9 cellular contexts compared by ENCODE assay signal in the genomic region with DNA sequence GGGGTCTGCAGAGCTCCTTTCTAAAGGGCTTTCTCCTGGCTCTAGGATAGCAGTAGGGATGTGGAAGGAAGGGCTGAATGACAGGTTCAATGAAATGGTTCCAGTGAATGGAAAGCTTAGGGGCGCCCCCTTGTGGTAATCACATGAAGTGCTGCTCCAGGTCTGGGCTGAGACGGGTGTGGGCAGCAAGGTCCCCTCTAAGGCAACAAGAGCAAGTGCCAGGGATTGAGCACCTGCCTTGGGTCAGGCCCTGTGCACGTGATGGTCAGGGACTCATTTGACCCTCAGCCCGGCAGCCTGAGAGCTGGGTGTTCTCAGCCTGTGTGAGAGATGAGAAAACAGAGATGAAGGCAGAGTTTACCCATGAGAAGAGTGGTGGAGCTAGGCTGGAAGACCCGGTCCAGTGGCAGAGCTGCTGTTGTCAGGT. TPM values are rescaled to one million over a fixed set of nuclear protein-coding genes. Genes with fewer than 3 reads are reported as not detected.
DNase-seq lines count a peak whose midpoint lies in the region; ATAC-seq, FAIRE-seq and TF ChIP-seq lines count a peak whose summit lies in the region.
"Had no signal": no experiment of that assay in that cellular context is flagged by ENCODE, and none has a peak within 500 bp of the region (broad histone marks: within the 10 kb centered on the region; RNA-seq: fewer than 3 reads in every experiment).

No MANE protein-coding gene starts in this region.

- no peaks in the 10 kb centered on the region for H3K36me3 Mint-ChIP-seq in activated naive CD8-positive, alpha-beta T cell treated with anti-CD3 and anti-CD28 coated beads for 36 hours
- H3K36me3 Mint-ChIP-seq: activated naive CD4-positive, alpha-beta T cell treated with anti-CD3 and anti-CD28 coated beads, Interleukin-2, amount 50 U/mL, for 24 hours had no signal

- H3K4me1 ChIP-seq in psoas muscle: peaks cover 12% of the 10 kb centered on the region

- peaks cover 40% of the 10 kb centered on the region for H3K4me1 Mint-ChIP-seq in activated naive CD8-positive, alpha-beta T cell treated with anti-CD3 and anti-CD28 coated beads for 36 hours

- no peak overlapping the region for H3K4me3 ChIP-seq in psoas muscle

- no peak overlapping the region for H3K4me3 Mint-ChIP-seq in activated naive CD8-positive, alpha-beta T cell treated with anti-CD3 and anti-CD28 coated beads for 36 hours
- H3K4me3 Mint-ChIP-seq: activated naive CD4-positive, alpha-beta T cell treated with anti-CD3 and anti-CD28 coated beads, Interleukin-2, amount 50 U/mL, for 24 hours had no signal

- FAIRE-seq in D721Med (lab: Jason Lieb, UNC): no peak

- ATAC-seq in psoas muscle (peak; percentile 57 to 66 (median 60)), GM18520 (IDR thresholded peaks at IDR 0.05; ENCODE audit: unreplicated experiment) (no peak), HG03442 (IDR thresholded peaks at IDR 0.05; ENCODE audit: unreplicated experiment) (no peak)

- TF ChIP-seq CTCF in D721Med (IDR thresholded peaks at IDR 0.05; ENCODE audit: insufficient read depth, missing control alignments) (peak; percentile 82), psoas muscle (IDR thresholded peaks at IDR 0.05) (peak; percentile 91)

- peak; percentile 44 for DNase-seq in D721Med (ENCODE audit: insufficient read length, low spot score)
- peak; percentile 57 for DNase-seq in SW480 (ENCODE audit: low spot score)
- peak; percentile 67 for DNase-seq in activated naive CD8-positive, alpha-beta T cell treated with anti-CD3 and anti-CD28 coated beads for 36 hours
- DNase-seq in cardiac septum (ENCODE audit: low spot score): peak; percentile 82
- DNase-seq in psoas muscle: peak; percentile 68 to 76

- intact Hi-C loops in cardiac septum (cut with DNase I): no loop called here
- intact Hi-C loops in psoas muscle (cut with DNase I): loop anchor here (1.0 to 5.0 kb wide), 2 partner anchors 185 to 191 kb away; a partner anchor contains a TSS

- peak overlapping the region; percentile 49 for H3K27ac ChIP-seq in KOPT-K1 (ENCODE audit: low read depth, low read length, poor library complexity, severe bottlenecking)
- no peak overlapping the region for H3K27ac ChIP-seq in psoas muscle

- 12 to 17% (median 15%) methylated on average over 5 of the region's 5 CpGs for WGBS in psoas muscle, 3 donors

- H3K36me3 ChIP-seq in KOPT-K1 (ENCODE audit: insufficient read depth, low read length) (no peaks in the 10 kb centered on the region), psoas muscle (ENCODE audit: insufficient read depth in 1 of 2, low read depth in 1 of 2) (no peaks in the 10 kb centered on the region)

- H3K27me3 ChIP-seq in psoas muscle (ENCODE audit: insufficient read depth in 3 of 3, low read length in 2 of 3): no peaks in the 10 kb centered on the region

- H3K9me3 ChIP-seq in KOPT-K1 (ENCODE audit: insufficient read depth, low read length, poor library complexity, severe bottlenecking): no peaks in the 10 kb centered on the region
- H3K9me3 ChIP-seq in psoas muscle: no peaks in the 10 kb centered on the region

- no peaks in the 10 kb centered on the region for H3K9me3 Mint-ChIP-seq in activated naive CD8-positive, alpha-beta T cell treated with anti-CD3 and anti-CD28 coated beads for 36 hours
- H3K9me3 Mint-ChIP-seq: activated naive CD4-positive, alpha-beta T cell treated with anti-CD3 and anti-CD28 coated beads, Interleukin-2, amount 50 U/mL, for 24 hours had no signal

- H3K27me3 Mint-ChIP-seq in activated naive CD8-positive, alpha-beta T cell treated with anti-CD3 and anti-CD28 coated beads for 36 hours: no peaks in the 10 kb centered on the region
- H3K27me3 Mint-ChIP-seq: activated naive CD4-positive, alpha-beta T cell treated with anti-CD3 and anti-CD28 coated beads, Interleukin-2, amount 50 U/mL, for 24 hours had no signal

- no peak overlapping the region for H3K27ac Mint-ChIP-seq in activated naive CD8-positive, alpha-beta T cell treated with anti-CD3 and anti-CD28 coated beads for 36 hours
- H3K27ac Mint-ChIP-seq: activated naive CD4-positive, alpha-beta T cell treated with anti-CD3 and anti-CD28 coated beads, Interleukin-2, amount 50 U/mL, for 24 hours had no signal

RNA-seq across cellular contexts. Expression of a gene that starts 12.1 kb away (rescaled TPM):
- under 1 TPM; 0.08 to 0.25 TPM for total RNA-seq in activated naive CD8-positive, alpha-beta T cell treated with anti-CD3 and anti-CD28 coated beads for 36 hours
- total RNA-seq in cardiac septum (1.3 TPM), psoas muscle (1 to 10 TPM in 2 of 4 donors, under 1 TPM in 2; 0.55 to 1.9 (median 1.3) TPM)
- under 1 TPM; 0.03 to 0.26 (median 0.12) TPM for polyA plus RNA-seq in psoas muscle

RNA-seq across cellular contexts. Expression of a gene that starts 37.6 kb away (rescaled TPM):
- total RNA-seq in activated naive CD8-positive, alpha-beta T cell treated with anti-CD3 and anti-CD28 coated beads for 36 hours: not detected
- not detected for total RNA-seq in cardiac septum
- total RNA-seq in psoas muscle: not detected
- polyA plus RNA-seq in psoas muscle: not detected

Comparison
In these comparisons a context has a peak if more than half of its experiments do, and no peak if none do; other contexts are left out.
1. ATAC-seq: peak in psoas muscle (4 of 4); none in GM18520 (single experiment) and HG03442 (single experiment).
2. Peak in every context shown above with its lines, with median percentiles within 50 percentile points of each other: DNase-seq.